1 cellular context compared by ENCODE assay signal in genomic region chr11:66857234-66857926, GRCh38.
TF ChIP-seq lines count a peak whose summit lies in the region.

No MANE protein-coding gene starts in this region.

TF ChIP-seq in GM23338, 12 proteins besides CTCF, POLR2A, EP300 and RAD21 (continued from another document):
- TF ChIP-seq ETS1 (IDR thresholded peaks at IDR 0.05) (no peak), NANOG (IDR thresholded peaks at IDR 0.05; ENCODE audit: borderline replicate concordance) (no peak), EZH2phosphoT487 (IDR thresholded peaks at IDR 0.05; ENCODE audit: unreplicated experiment) (no peak), REST (IDR thresholded peaks at IDR 0.05; ENCODE audit: unreplicated experiment) (no peak), ZNF462 (CRISPR knock-in tag; IDR thresholded peaks at IDR 0.05) (no peak), JUNB (IDR thresholded peaks at IDR 0.05; ENCODE audit: unreplicated experiment) (no peak), CREB1 (CRISPR knock-in tag; IDR thresholded peaks at IDR 0.05; ENCODE audit: low read depth) (no peak), STAT1 (IDR thresholded peaks at IDR 0.05; ENCODE audit: unreplicated experiment) (no peak), POLR2AphosphoS5 (IDR thresholded peaks at IDR 0.05; ENCODE audit: low read depth) (no peak)
